1 cellular context compared by ENCODE assay signal in the genomic region with DNA sequence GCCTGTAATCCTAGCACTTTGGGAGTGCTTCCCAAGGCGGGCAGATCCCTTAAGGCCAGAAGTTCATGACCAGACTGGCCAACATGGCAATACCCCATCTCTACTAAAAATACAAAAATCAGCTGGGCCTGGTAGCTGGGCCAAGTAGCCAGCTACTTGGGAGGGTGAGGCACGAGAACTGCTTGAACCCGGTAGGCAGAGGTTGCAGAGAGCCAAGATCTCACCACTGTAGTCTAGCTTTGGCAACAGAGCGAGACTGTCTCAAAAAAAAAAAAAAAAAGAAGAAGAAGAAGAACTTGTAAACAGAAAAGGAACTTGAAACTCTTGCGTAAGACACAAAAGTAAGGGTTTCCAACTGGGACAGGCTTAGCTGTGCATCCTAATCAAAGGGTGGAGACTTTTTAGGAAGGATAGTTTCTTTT.
TF ChIP-seq lines count a peak whose summit lies in the region.

No MANE protein-coding gene starts in this region.

TF ChIP-seq in GM12878, 131 proteins besides CTCF, POLR2A, EP300 and RAD21:
- TF ChIP-seq ZNF622 (IDR thresholded peaks at IDR 0.05) = no peak
- TF ChIP-seq ZNF384 (IDR thresholded peaks at IDR 0.05; ENCODE audit: borderline replicate concordance, low read depth, low read length) = peak; percentile 84
- TF ChIP-seq CEBPB (IDR thresholded peaks at IDR 0.05; ENCODE audit: borderline replicate concordance in 1 of 2, low read depth in 2 of 2, low read length in 2 of 2) = peak in 1 of 2 experiments; percentile 78; a peak in 2 of 4 replicates
